9 cellular contexts compared by ENCODE assay signal in genomic region chr9:128077847-128078503, GRCh38. TPM values are rescaled to one million over a fixed set of nuclear protein-coding genes. Genes with fewer than 3 reads are reported as not detected.
DNase-seq lines count a peak whose midpoint lies in the region; ATAC-seq and TF ChIP-seq lines count a peak whose summit lies in the region.
"Had no signal": no experiment of that assay in that cellular context is flagged by ENCODE, and none has a peak within 500 bp of the region (broad histone marks: within the 10 kb centered on the region; RNA-seq: fewer than 3 reads in every experiment).

No MANE protein-coding gene starts in this region.

- ATAC-seq in HG02840 (IDR thresholded peaks at IDR 0.05; ENCODE audit: low FRiP score, unreplicated experiment) = no peak

- CTCF ChIA-PET in activated naive CD4-positive, alpha-beta T cell treated with anti-CD3 and anti-CD28 coated beads, Interleukin-2, amount 10 ng/mL, durations not matched to agents 7 days and 5 days (lab: Charles Lee) = interaction anchor here (0.6 to 2.5 kb wide), 7 partner anchors 10 to 123 kb away, joined by 3 to 8 read pairs (median 4); no protein-coding TSS in a partner anchor
- CTCF ChIA-PET in activated CD4-positive, alpha-beta memory T cell treated with anti-CD3 and anti-CD28 coated beads for 36 hours (lab: Charles Lee) = interaction anchor here (0.6 to 3.8 kb wide), 9 partner anchors 10 to 136 kb away, joined by 3 to 13 read pairs (median 6); no protein-coding TSS in a partner anchor

- H3K23ac ChIP-seq in mesenchymal stem cell (ENCODE audit: low read length in 2 of 2) = no peak overlapping the region

- WGBS in mesenchymal stem cell = 89% methylated on average over 5 of the region's 7 CpGs

- peak overlapping the region; percentile 46 to 61 for H3K18ac ChIP-seq in mesenchymal stem cell (ENCODE audit: low read depth in 1 of 2, low read length in 2 of 2)

- peaks cover 0 to 3% of the 10 kb centered on the region in 2 experiments for H3K36me3 ChIP-seq in mesenchymal stem cell (ENCODE audit: control insufficient read depth in 1 of 2, insufficient read depth in 2 of 2, low read depth in 1 of 2, low read length in 2 of 2)
- no peaks in the 10 kb centered on the region for H3K36me3 ChIP-seq in ascending aorta

- peaks cover 30% of the 10 kb centered on the region for H3K36me3 Mint-ChIP-seq in activated naive CD4-positive, alpha-beta T cell treated with anti-CD3 and anti-CD28 coated beads, Interleukin-2, amount 10 ng/mL, durations not matched to agents 7 days and 5 days
- peaks cover 16% of the 10 kb centered on the region for H3K36me3 Mint-ChIP-seq in activated CD4-positive, alpha-beta memory T cell treated with anti-CD3 and anti-CD28 coated beads for 36 hours
- peaks cover 12% of the 10 kb centered on the region for H3K36me3 Mint-ChIP-seq in type B pancreatic cell

- H2AK5ac ChIP-seq in mesenchymal stem cell (ENCODE audit: low read length, severe bottlenecking) = peak overlapping the region; percentile 47

- H2BK12ac ChIP-seq in mesenchymal stem cell (ENCODE audit: low read length in 2 of 2) = peak overlapping the region; percentile 14 to 65

- peak overlapping the region; percentile 54 for H2BK120ac ChIP-seq in mesenchymal stem cell (ENCODE audit: low read depth, low read length)

- H3K9me3 Mint-ChIP-seq in activated naive CD4-positive, alpha-beta T cell treated with anti-CD3 and anti-CD28 coated beads, Interleukin-2, amount 10 ng/mL, durations not matched to agents 7 days and 5 days = no peaks in the 10 kb centered on the region
- no peaks in the 10 kb centered on the region for H3K9me3 Mint-ChIP-seq in activated CD4-positive, alpha-beta memory T cell treated with anti-CD3 and anti-CD28 coated beads for 36 hours
- peaks cover 6% of the 10 kb centered on the region for H3K9me3 Mint-ChIP-seq in type B pancreatic cell

- peak overlapping the region; percentile 55 for H3K27ac Mint-ChIP-seq in activated naive CD4-positive, alpha-beta T cell treated with anti-CD3 and anti-CD28 coated beads, Interleukin-2, amount 10 ng/mL, durations not matched to agents 7 days and 5 days
- peak overlapping the region; percentile 61 for H3K27ac Mint-ChIP-seq in activated CD4-positive, alpha-beta memory T cell treated with anti-CD3 and anti-CD28 coated beads for 36 hours
- H3K27ac Mint-ChIP-seq in type B pancreatic cell = peak overlapping the region; percentile 96

- no peak overlapping the region for H2AFZ ChIP-seq in mesenchymal stem cell (ENCODE audit: low read depth, low read length)

- TF ChIP-seq CTCF in type B pancreatic cell (conservative IDR thresholded peaks at IDR 0.05) = no peak
- TF ChIP-seq CTCF in ascending aorta (IDR thresholded peaks at IDR 0.05) = no peak

- H3K27me3 ChIP-seq in mesenchymal stem cell (ENCODE audit: control insufficient read depth in 1 of 2, insufficient read depth in 1 of 2, low read length in 2 of 2) = no peaks in the 10 kb centered on the region
- H3K27me3 ChIP-seq in ascending aorta = no peaks in the 10 kb centered on the region

- H3K4me1 Mint-ChIP-seq in activated naive CD4-positive, alpha-beta T cell treated with anti-CD3 and anti-CD28 coated beads, Interleukin-2, amount 10 ng/mL, durations not matched to agents 7 days and 5 days = peaks cover 53% of the 10 kb centered on the region
- H3K4me1 Mint-ChIP-seq in activated CD4-positive, alpha-beta memory T cell treated with anti-CD3 and anti-CD28 coated beads for 36 hours (ENCODE audit: low read depth) = peaks cover 50% of the 10 kb centered on the region
- H3K4me1 Mint-ChIP-seq in type B pancreatic cell (ENCODE audit: unreplicated experiment) = peaks cover 36% of the 10 kb centered on the region

- H3K9ac ChIP-seq in mesenchymal stem cell (ENCODE audit: low read length) = no peak overlapping the region

- peak overlapping the region in 1 of 2 experiments; percentile 47 for H3K4ac ChIP-seq in mesenchymal stem cell (ENCODE audit: low read depth in 1 of 2, low read length in 2 of 2)

- no peaks in the 10 kb centered on the region for H3K27me3 Mint-ChIP-seq in activated naive CD4-positive, alpha-beta T cell treated with anti-CD3 and anti-CD28 coated beads, Interleukin-2, amount 10 ng/mL, durations not matched to agents 7 days and 5 days
- no peaks in the 10 kb centered on the region for H3K27me3 Mint-ChIP-seq in activated CD4-positive, alpha-beta memory T cell treated with anti-CD3 and anti-CD28 coated beads for 36 hours
- H3K27me3 Mint-ChIP-seq in type B pancreatic cell = no peaks in the 10 kb centered on the region

- H3K14ac ChIP-seq in mesenchymal stem cell (ENCODE audit: low read length in 2 of 2) = no peak overlapping the region

- H3K4me3 Mint-ChIP-seq in activated naive CD4-positive, alpha-beta T cell treated with anti-CD3 and anti-CD28 coated beads, Interleukin-2, amount 10 ng/mL, durations not matched to agents 7 days and 5 days = no peak overlapping the region
- H3K4me3 Mint-ChIP-seq in activated CD4-positive, alpha-beta memory T cell treated with anti-CD3 and anti-CD28 coated beads for 36 hours = no peak overlapping the region
- H3K4me3 Mint-ChIP-seq in type B pancreatic cell = peak overlapping the region; percentile 71

- H4K91ac ChIP-seq in mesenchymal stem cell (ENCODE audit: low read length) = peak overlapping the region; percentile 27

- H2BK5ac ChIP-seq in mesenchymal stem cell (ENCODE audit: low read depth, low read length, poor library complexity, severe bottlenecking) = no peak overlapping the region

- POLR2A ChIA-PET in activated CD4-positive, alpha-beta memory T cell treated with anti-CD3 and anti-CD28 coated beads for 36 hours (lab: Charles Lee) = interaction anchor here (0.9 to 2.5 kb wide), 2 partner anchors 9 to 11 kb away, joined by 4 to 8 read pairs; partner anchors contain the start of genes NAIF1 and SLC25A25

- no peak for DNase-seq in activated naive CD4-positive, alpha-beta T cell treated with anti-CD3 and anti-CD28 coated beads, Interleukin-2, amount 10 ng/mL, durations not matched to agents 7 days and 5 days
- no peak for DNase-seq in activated naive CD4-positive, alpha-beta T cell (lab: John Stamatoyannopoulos, UW)
- no peak for DNase-seq in activated CD4-positive, alpha-beta memory T cell treated with anti-CD3 and anti-CD28 coated beads for 36 hours
- peak; percentile 50 for DNase-seq in mesenchymal stem cell
- no peak for DNase-seq in type B pancreatic cell (ENCODE audit: extremely low spot score, unreplicated experiment)
- no peak for DNase-seq in ascending aorta (ENCODE audit: low spot score in 2 of 2)
- no peak for DNase-seq in NOMO-1 (lab: John Stamatoyannopoulos, UW; ENCODE audit: unreplicated experiment in 2 of 2)
- DNase-seq: glutamatergic neuron had no signal

- H3K4me3 ChIP-seq in mesenchymal stem cell (ENCODE audit: insufficient read depth in 1 of 2, low read depth in 1 of 2, low read length in 2 of 2) (no peak overlapping the region), ascending aorta (no peak overlapping the region)

- peaks cover 14% of the 10 kb centered on the region for H3K79me1 ChIP-seq in mesenchymal stem cell (replicated peaks; ENCODE audit: low read length, poor library complexity, severe bottlenecking)

- no peak overlapping the region for H4K8ac ChIP-seq in mesenchymal stem cell (ENCODE audit: low read length)

- H3K4me2 ChIP-seq in mesenchymal stem cell (ENCODE audit: low read length, poor library complexity, severe bottlenecking) = no peak overlapping the region

- no peaks in the 10 kb centered on the region for H3K9me3 ChIP-seq in mesenchymal stem cell (ENCODE audit: control insufficient read depth, low read length)
- H3K9me3 ChIP-seq in ascending aorta = no peaks in the 10 kb centered on the region

- H2BK15ac ChIP-seq in mesenchymal stem cell (ENCODE audit: low read depth, poor library complexity, severe bottlenecking) = no peak overlapping the region

- H3K4me1 ChIP-seq in mesenchymal stem cell (ENCODE audit: control insufficient read depth, insufficient read depth, low read depth, low read length) (peaks cover 18% of the 10 kb centered on the region), ascending aorta (peaks cover 13 to 34% of the 10 kb centered on the region in 2 donors)

- no peak overlapping the region for H3K27ac ChIP-seq in mesenchymal stem cell (ENCODE audit: low read length, poor library complexity, severe bottlenecking)
- no peak overlapping the region for H3K27ac ChIP-seq in ascending aorta

- intact Hi-C loops in activated CD4-positive, alpha-beta memory T cell treated with anti-CD3 and anti-CD28 coated beads for 36 hours (cut with micrococcal nuclease) = no loop called here
- intact Hi-C loops in ascending aorta (cut with DNase I) = no loop called here

RNA-seq across cellular contexts. Expression of gene SLC25A25, which starts 9.9 kb away (rescaled TPM):
- total RNA-seq in activated CD4-positive, alpha-beta memory T cell treated with anti-CD3 and anti-CD28 coated beads for 36 hours = 10 to 100 TPM; 17.1 to 17.3 TPM
- 6.8 TPM for polyA plus RNA-seq in mesenchymal stem cell (2013, experiment 1 of 2)
- polyA plus RNA-seq in mesenchymal stem cell (2013, experiment 2 of 2) = 6.4 TPM
- total RNA-seq in type B pancreatic cell (ENCODE audit: low replicate concordance) (19.1 and 39.0 TPM in 2 replicates), ascending aorta (27.4 TPM)

RNA-seq across cellular contexts. Expression of gene NAIF1, which starts 10.9 kb away (rescaled TPM):
- total RNA-seq in activated CD4-positive, alpha-beta memory T cell treated with anti-CD3 and anti-CD28 coated beads for 36 hours = 10 to 100 TPM; 10.2 to 14.5 TPM
- polyA plus RNA-seq in mesenchymal stem cell (2013, experiment 1 of 2) = 6.5 TPM
- polyA plus RNA-seq in mesenchymal stem cell (2013, experiment 2 of 2) = 6.1 TPM
- total RNA-seq in type B pancreatic cell (ENCODE audit: low replicate concordance) = 6.7 and 10.3 TPM in 2 replicates
- total RNA-seq in ascending aorta = 48.2 TPM

RNA-seq across cellular contexts. Expression of gene PTGES2, which starts 49.6 kb away (rescaled TPM):
- total RNA-seq in activated CD4-positive, alpha-beta memory T cell treated with anti-CD3 and anti-CD28 coated beads for 36 hours = 10 to 100 TPM; 43.4 to 43.6 TPM
- 31.2 TPM for polyA plus RNA-seq in mesenchymal stem cell (2013, experiment 1 of 2)
- polyA plus RNA-seq in mesenchymal stem cell (2013, experiment 2 of 2) = 28.6 TPM
- 67.2 and 85.0 TPM in 2 replicates for total RNA-seq in type B pancreatic cell (ENCODE audit: low replicate concordance)
- total RNA-seq in ascending aorta = 97.2 TPM
